ENCODE assay signal across 8 cellular contexts in genomic region chr12:121352053-121353018, GRCh38. TPM values are rescaled to one million over a fixed set of nuclear protein-coding genes. Genes with fewer than 3 reads are reported as not detected.
A peak's percentile ranks its signal among the peaks of the same experiment; 100 is the strongest.
DNase-seq lines count a peak whose midpoint lies in the region; ATAC-seq, FAIRE-seq and TF ChIP-seq lines count a peak whose summit lies in the region.

Gene ANAPC5, minus strand, starts transcription at chr12:121352411. Its CDS starts 71 bp downstream, at chr12:121352340.

- no peaks in the 10 kb centered on the region for H3K9me3 ChIP-seq in body of pancreas

- peak within 1 kb of the TSS; percentile 61 to 97 for H3K4me3 ChIP-seq in body of pancreas

- peak; percentile 98 for ATAC-seq in GM18520 (IDR thresholded peaks at IDR 0.05; ENCODE audit: unreplicated experiment)
- ATAC-seq in HG03064 (IDR thresholded peaks at IDR 0.05; ENCODE audit: low read depth, unreplicated experiment), result peak; percentile 89
- ATAC-seq in body of pancreas, result peak; percentile 100
- ATAC-seq in sciatic nerve, result peak; percentile 100

- H3K36me3 ChIP-seq in body of pancreas (replicated peaks in 1 of 2; ENCODE audit: insufficient read depth in 1 of 2, low read depth in 2 of 2), result no peaks in the 10 kb centered on the region

- peak within 1 kb of the TSS; percentile 67 to 90 (median 78) for H3K27ac ChIP-seq in body of pancreas

- peak; percentile 78 for DNase-seq in 8988T
- DNase-seq in NCI-H2107 treated with DMSO at 0.1 percent for 48 hours (lab: John Stamatoyannopoulos, UW; ENCODE audit: unreplicated experiment), result peak; percentile 99
- peak; percentile 94 to 99 (median 96) for DNase-seq in body of pancreas
- peak; percentile 98 for DNase-seq in iPS DF 19.7 (ENCODE audit: low read depth, low spot score)
- DNase-seq in sciatic nerve (ENCODE audit: low spot score), result peak; percentile 92

- H3K4me1 ChIP-seq in body of pancreas, result peaks cover 21% of the 10 kb centered on the region

- 0 to 1% methylated on average over 23 to 53 of the region's 53 CpGs for WGBS in body of pancreas, 2 donors

- peak; percentile 69 for FAIRE-seq in TTC549 (lab: Jason Lieb, UNC)

- no peaks in the 10 kb centered on the region for H3K27me3 ChIP-seq in body of pancreas

- intact Hi-C loops in body of pancreas (cut with DNase I) (no loop called here), sciatic nerve (cut with DNase I) (no loop called here)

- TF ChIP-seq POLR2A in body of pancreas (IDR thresholded peaks at IDR 0.05), result peak; percentile 87 to 97 (median 95)

- TF ChIP-seq CTCF in body of pancreas (IDR thresholded peaks at IDR 0.05), result peak in 3 of 7 experiments; percentile 18 to 27 (median 24)

RNA-seq across cellular contexts. Expression of gene ANAPC5, which starts in this region (rescaled TPM):
- 100 to 1,000 TPM; 111 to 135 TPM for total RNA-seq in body of pancreas
- 113 TPM for total RNA-seq in sciatic nerve

Comparison
In these comparisons a context has a peak if more than half of its experiments do, and no peak if none do; other contexts are left out.
1. Peak in every context shown above with its lines: DNase-seq, ATAC-seq, H3K4me3 ChIP-seq and H3K27ac ChIP-seq.